1 cellular context compared by ENCODE assay signal in the genomic region with DNA sequence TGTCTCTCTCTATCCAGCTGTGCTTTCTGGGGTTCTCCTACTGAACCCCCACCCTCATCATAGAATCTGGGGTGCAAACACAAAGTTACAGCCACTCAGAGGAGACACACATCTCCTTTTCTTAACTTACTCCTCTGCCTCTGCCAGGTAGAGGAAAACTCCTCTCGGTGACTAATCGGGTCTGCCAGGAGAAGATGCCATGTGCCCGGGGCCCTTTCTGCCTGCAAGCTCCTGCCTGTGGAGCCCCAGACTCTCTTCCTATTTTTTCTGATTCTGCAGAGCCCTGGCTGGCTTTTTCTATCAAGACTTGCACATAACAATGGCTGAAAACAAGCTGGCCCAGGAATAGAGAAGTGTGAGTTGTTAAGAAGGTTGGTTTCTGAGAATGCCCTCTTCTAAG.
TF ChIP-seq lines count a peak whose summit lies in the region.

No MANE protein-coding gene starts in this region.

TF ChIP-seq in GM23338, 12 proteins besides CTCF, POLR2A, EP300 and RAD21 (continued from another document):
- TF ChIP-seq, protein P1, sequence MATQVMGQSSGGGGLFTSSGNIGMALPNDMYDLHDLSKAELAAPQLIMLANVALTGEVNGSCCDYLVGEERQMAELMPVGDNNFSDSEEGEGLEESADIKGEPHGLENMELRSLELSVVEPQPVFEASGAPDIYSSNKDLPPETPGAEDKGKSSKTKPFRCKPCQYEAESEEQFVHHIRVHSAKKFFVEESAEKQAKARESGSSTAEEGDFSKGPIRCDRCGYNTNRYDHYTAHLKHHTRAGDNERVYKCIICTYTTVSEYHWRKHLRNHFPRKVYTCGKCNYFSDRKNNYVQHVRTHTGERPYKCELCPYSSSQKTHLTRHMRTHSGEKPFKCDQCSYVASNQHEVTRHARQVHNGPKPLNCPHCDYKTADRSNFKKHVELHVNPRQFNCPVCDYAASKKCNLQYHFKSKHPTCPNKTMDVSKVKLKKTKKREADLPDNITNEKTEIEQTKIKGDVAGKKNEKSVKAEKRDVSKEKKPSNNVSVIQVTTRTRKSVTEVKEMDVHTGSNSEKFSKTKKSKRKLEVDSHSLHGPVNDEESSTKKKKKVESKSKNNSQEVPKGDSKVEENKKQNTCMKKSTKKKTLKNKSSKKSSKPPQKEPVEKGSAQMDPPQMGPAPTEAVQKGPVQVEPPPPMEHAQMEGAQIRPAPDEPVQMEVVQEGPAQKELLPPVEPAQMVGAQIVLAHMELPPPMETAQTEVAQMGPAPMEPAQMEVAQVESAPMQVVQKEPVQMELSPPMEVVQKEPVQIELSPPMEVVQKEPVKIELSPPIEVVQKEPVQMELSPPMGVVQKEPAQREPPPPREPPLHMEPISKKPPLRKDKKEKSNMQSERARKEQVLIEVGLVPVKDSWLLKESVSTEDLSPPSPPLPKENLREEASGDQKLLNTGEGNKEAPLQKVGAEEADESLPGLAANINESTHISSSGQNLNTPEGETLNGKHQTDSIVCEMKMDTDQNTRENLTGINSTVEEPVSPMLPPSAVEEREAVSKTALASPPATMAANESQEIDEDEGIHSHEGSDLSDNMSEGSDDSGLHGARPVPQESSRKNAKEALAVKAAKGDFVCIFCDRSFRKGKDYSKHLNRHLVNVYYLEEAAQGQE (IDR thresholded peaks at IDR 0.05; ENCODE audit: unreplicated experiment): no peak
- no peak for TF ChIP-seq ZNF331 (CRISPR knock-in tag; IDR thresholded peaks at IDR 0.05; ENCODE audit: low read depth)
- TF ChIP-seq EZH2 (IDR thresholded peaks at IDR 0.05; ENCODE audit: low read depth, unreplicated experiment): no peak
- no peak for TF ChIP-seq POLR2AphosphoS5 (IDR thresholded peaks at IDR 0.05; ENCODE audit: low read depth)
- TF ChIP-seq STAT1 (IDR thresholded peaks at IDR 0.05; ENCODE audit: unreplicated experiment): no peak
- no peak for TF ChIP-seq NANOG (IDR thresholded peaks at IDR 0.05; ENCODE audit: borderline replicate concordance)
- no peak for TF ChIP-seq ZNF462 (CRISPR knock-in tag; IDR thresholded peaks at IDR 0.05)
- TF ChIP-seq JUNB (IDR thresholded peaks at IDR 0.05; ENCODE audit: unreplicated experiment): no peak
